19 cellular contexts compared by ENCODE assay signal in the genomic region with DNA sequence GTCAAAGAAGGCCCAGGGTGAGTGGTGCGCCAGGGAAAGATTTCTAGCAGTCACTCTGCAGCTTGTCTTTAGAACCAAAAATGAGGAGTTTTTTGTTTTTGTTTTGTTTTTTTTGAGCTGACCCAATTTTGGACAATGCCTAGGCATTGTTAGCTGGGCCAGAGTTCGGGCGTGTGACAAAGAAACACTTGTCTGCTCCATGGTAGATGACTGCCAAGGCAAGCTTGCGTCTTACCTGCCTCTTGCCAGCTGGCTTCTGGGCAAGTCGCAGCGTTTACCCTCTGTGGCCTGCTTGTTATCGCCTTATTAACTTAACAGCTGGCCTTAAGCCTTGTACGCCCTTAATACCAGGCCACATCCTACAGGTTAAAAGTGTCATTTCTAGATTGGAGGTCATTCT.
A peak's percentile ranks its signal among the peaks of the same experiment; 100 is the strongest.
DNase-seq lines count a peak whose midpoint lies in the region; ATAC-seq and TF ChIP-seq lines count a peak whose summit lies in the region.
"Had no signal": no experiment of that assay in that cellular context is flagged by ENCODE, and none has a peak within 500 bp of the region (broad histone marks: within the 10 kb centered on the region; RNA-seq: fewer than 3 reads in every experiment).

No MANE protein-coding gene starts in this region.

- no peak overlapping the region for H3K27ac Mint-ChIP-seq in activated CD8-positive, alpha-beta T cell treated with anti-CD3 and anti-CD28 coated beads for 36 hours
- H3K27ac Mint-ChIP-seq: activated CD4-positive, alpha-beta memory T cell treated with anti-CD3 and anti-CD28 coated beads, Interleukin-2, amount 10 ng/mL, durations not matched to agents 7 days and 5 days had no signal

- intact Hi-C loops in activated CD8-positive, alpha-beta T cell treated with anti-CD3 and anti-CD28 coated beads for 36 hours (cut with micrococcal nuclease): no loop called here

- no peaks in the 10 kb centered on the region for H3K27me3 ChIP-seq in suprapubic skin
- H3K27me3 ChIP-seq: colonic mucosa, tibial artery had no signal

- peak; percentile 87 for ATAC-seq in left lobe of liver
- ATAC-seq in HG02938 (IDR thresholded peaks at IDR 0.05; ENCODE audit: unreplicated experiment): no peak
- ATAC-seq in activated CD8-positive, alpha-beta T cell treated with anti-CD3 and anti-CD28 coated beads for 36 hours: no peak

- no peak for TF ChIP-seq EP300 in suprapubic skin (IDR thresholded peaks at IDR 0.05)

- H3K4me1 Mint-ChIP-seq in activated CD8-positive, alpha-beta T cell treated with anti-CD3 and anti-CD28 coated beads for 36 hours (ENCODE audit: low read depth): no peaks in the 10 kb centered on the region
- H3K4me1 Mint-ChIP-seq: activated CD4-positive, alpha-beta memory T cell treated with anti-CD3 and anti-CD28 coated beads, Interleukin-2, amount 10 ng/mL, durations not matched to agents 7 days and 5 days; neural crest cell had no signal

- no peaks in the 10 kb centered on the region for H3K9me3 Mint-ChIP-seq in activated CD8-positive, alpha-beta T cell treated with anti-CD3 and anti-CD28 coated beads for 36 hours
- H3K9me3 Mint-ChIP-seq: activated CD4-positive, alpha-beta memory T cell treated with anti-CD3 and anti-CD28 coated beads, Interleukin-2, amount 10 ng/mL, durations not matched to agents 7 days and 5 days; neural crest cell had no signal

- no peak for TF ChIP-seq CTCF in suprapubic skin (IDR thresholded peaks at IDR 0.05)
- TF ChIP-seq CTCF in activated CD8-positive, alpha-beta T cell treated with anti-CD3 and anti-CD28 coated beads for 36 hours (IDR thresholded peaks at IDR 0.05): no peak

- H3K27me3 Mint-ChIP-seq in activated CD8-positive, alpha-beta T cell treated with anti-CD3 and anti-CD28 coated beads for 36 hours: no peaks in the 10 kb centered on the region
- H3K27me3 Mint-ChIP-seq: activated CD4-positive, alpha-beta memory T cell treated with anti-CD3 and anti-CD28 coated beads, Interleukin-2, amount 10 ng/mL, durations not matched to agents 7 days and 5 days had no signal

- H3K4me1 ChIP-seq in suprapubic skin: peaks cover 10% of the 10 kb centered on the region
- H3K4me1 ChIP-seq: colonic mucosa had no signal

- H3K27ac ChIP-seq in suprapubic skin: peak overlapping the region; percentile 78
- H3K27ac ChIP-seq: colonic mucosa, tibial artery, WERI-Rb-1 had no signal

- POLR2A ChIA-PET in activated CD8-positive, alpha-beta T cell treated with anti-CD3 and anti-CD28 coated beads for 36 hours (lab: Charles Lee): no interaction called here

- peaks cover 10% of the 10 kb centered on the region for H3K36me3 ChIP-seq in suprapubic skin
- H3K36me3 ChIP-seq: colonic mucosa, WERI-Rb-1 had no signal

- peaks cover 10% of the 10 kb centered on the region for H3K36me3 Mint-ChIP-seq in activated CD8-positive, alpha-beta T cell treated with anti-CD3 and anti-CD28 coated beads for 36 hours (ENCODE audit: low read depth)

- H3K9me3 ChIP-seq in suprapubic skin: no peaks in the 10 kb centered on the region
- H3K9me3 ChIP-seq: colonic mucosa, tibial artery had no signal

- H3K4me3 Mint-ChIP-seq in activated CD8-positive, alpha-beta T cell treated with anti-CD3 and anti-CD28 coated beads for 36 hours: no peak overlapping the region
- H3K4me3 Mint-ChIP-seq: activated CD4-positive, alpha-beta memory T cell treated with anti-CD3 and anti-CD28 coated beads, Interleukin-2, amount 10 ng/mL, durations not matched to agents 7 days and 5 days; neural crest cell had no signal

- TF ChIP-seq POLR2A in suprapubic skin (IDR thresholded peaks at IDR 0.05): no peak

- DNase-seq in NCI-H446 (lab: John Stamatoyannopoulos, UW) (peak; percentile 10 to 56), cerebellum (ENCODE audit: low spot score) (peak; percentile 46), left lobe of liver (ENCODE audit: low spot score) (peak; percentile 53), suprapubic skin (ENCODE audit: low spot score in 2 of 2) (peak in 1 of 2 donors; percentile 78), NK-92 (lab: John Stamatoyannopoulos, UW; ENCODE audit: unreplicated experiment) (no peak)
- DNase-seq in activated T-cell treated with anti-CD3 and anti-CD28 coated beads, Interleukin-2, amount 50 U/mL, for 48 hours: no peak
- DNase-seq in activated CD8-positive, alpha-beta T cell treated with anti-CD3 and anti-CD28 coated beads for 36 hours: no peak
- DNase-seq: activated CD4-positive, alpha-beta memory T cell treated with anti-CD3 and anti-CD28 coated beads, Interleukin-2, amount 10 ng/mL, durations not matched to agents 7 days and 5 days; colonic mucosa; DMS153; erythroblast; islet precursor cell; NCI-H748 treated with DMSO at 0.1 percent for 48 hours; stimulated activated CD4-positive, alpha-beta T cell treated with anti-CD3 and anti-CD28 coated beads, Interleukin-4, amount 100 ng/mL, for 24 hours; stimulated activated CD8-positive, alpha-beta memory T cell treated with anti-CD3 and anti-CD28 coated beads, Interleukin-4, amount 100 ng/mL, for 48 hours; tibial artery; WERI-Rb-1 had no signal

- CTCF ChIA-PET in activated CD8-positive, alpha-beta T cell treated with anti-CD3 and anti-CD28 coated beads for 36 hours (lab: Charles Lee): interaction anchor here (0.9 kb wide), 1 partner anchor 16 kb away, joined by 3 read pairs; no protein-coding TSS in a partner anchor

- WGBS in suprapubic skin: 33% methylated on average over 8 of the region's 8 CpGs

- H3K4me3 ChIP-seq in suprapubic skin: no peak overlapping the region
- H3K4me3 ChIP-seq: colonic mucosa, tibial artery had no signal

Comparison
In these comparisons a context has a peak if more than half of its experiments do, and no peak if none do; other contexts are left out.
1. DNase-seq: peak in NCI-H446 (2 of 2), cerebellum (single experiment) and left lobe of liver (single experiment); none in NK-92 (single experiment), activated T-cell treated with anti-CD3 and anti-CD28 coated beads, Interleukin-2, amount 50 U/mL, for 48 hours (0 of 2) and activated CD8-positive, alpha-beta T cell treated with anti-CD3 and anti-CD28 coated beads for 36 hours (single experiment).